ENCODE assay signal across 16 cellular contexts in the genomic region with DNA sequence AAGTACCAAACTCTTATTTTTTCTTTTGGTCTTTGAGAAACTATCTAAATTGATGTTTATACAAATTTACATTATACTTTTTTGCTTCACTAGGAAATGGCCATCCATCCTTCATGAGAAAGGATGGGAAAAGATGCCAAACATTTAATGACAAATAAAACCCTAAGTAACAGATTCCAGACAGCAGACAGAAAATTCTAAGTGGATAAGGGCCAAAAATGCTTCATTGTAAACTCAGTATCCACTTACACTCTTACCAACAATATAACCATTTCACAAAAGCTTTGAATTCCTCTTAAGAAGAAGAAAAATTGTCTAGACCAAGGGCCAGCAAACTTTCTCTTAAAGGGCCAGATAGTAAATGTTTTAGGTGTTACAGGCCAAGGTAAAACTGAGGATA.
"Had no signal": no experiment of that assay in that cellular context is flagged by ENCODE, and none has a peak within 500 bp of the region (broad histone marks: within the 10 kb centered on the region; RNA-seq: fewer than 3 reads in every experiment).

No MANE protein-coding gene starts in this region.

- H3K27ac Mint-ChIP-seq: activated naive CD4-positive, alpha-beta T cell treated with anti-CD3 and anti-CD28 coated beads, Interleukin-2, amount 50 U/mL, for 24 hours; nephron progenitor cell; stimulated activated naive CD8-positive, alpha-beta T cell treated with anti-CD3 and anti-CD28 coated beads, Interleukin-15, amount 100 ng/mL, for 72 hours; T-cell had no signal

- H3K9me3 Mint-ChIP-seq: T-cell had no signal

- H3K36me3 Mint-ChIP-seq: activated naive CD4-positive, alpha-beta T cell treated with anti-CD3 and anti-CD28 coated beads, Interleukin-2, amount 50 U/mL, for 24 hours; T-cell had no signal

- H3K4me3 Mint-ChIP-seq: activated naive CD4-positive, alpha-beta T cell treated with anti-CD3 and anti-CD28 coated beads, Interleukin-2, amount 50 U/mL, for 24 hours; nephron progenitor cell; stimulated activated naive CD8-positive, alpha-beta T cell treated with anti-CD3 and anti-CD28 coated beads, Interleukin-15, amount 100 ng/mL, for 72 hours; T-cell had no signal

- ATAC-seq: esophagus mucosa; heart right ventricle; left ventricle myocardium superior; sciatic nerve; stimulated activated naive CD8-positive, alpha-beta T cell treated with anti-CD3 and anti-CD28 coated beads, Interleukin-15, amount 100 ng/mL, for 72 hours; T-cell had no signal

- DNase-seq: activated CD4-positive, alpha-beta T cell treated with anti-CD3 and anti-CD28 coated beads, Interleukin-2, amount 50 U/mL, for 48 hours; activated CD4-positive, CD25-positive, alpha-beta regulatory T cell treated with anti-CD3 and anti-CD28 coated beads, Interleukin-2, amount 50 U/mL, for 72 hours; activated effector memory CD4-positive, alpha-beta T cell treated with Interleukin-2 at 50 U/mL for 16 hours; activated T-cell treated with anti-CD3 and anti-CD28 coated beads, Interleukin-2, amount 50 U/mL, for 1 hour; heart right ventricle; islet precursor cell; left ventricle myocardium superior; mesenchymal stem cell; nephron progenitor cell; stimulated activated CD4-positive, alpha-beta T cell treated with anti-CD3 and anti-CD28 coated beads, Interleukin-1b, Interleukin-23, amount 100 ng/mL, for 48 hours; stimulated activated naive CD8-positive, alpha-beta T cell treated with anti-CD3 and anti-CD28 coated beads, Interleukin-15, amount 100 ng/mL, for 72 hours; T-cell; T-helper 9 cell had no signal

- H3K9me3 ChIP-seq: heart right ventricle had no signal
